Comparison of ENCODE assay signal across 1 cellular context in the genomic region with DNA sequence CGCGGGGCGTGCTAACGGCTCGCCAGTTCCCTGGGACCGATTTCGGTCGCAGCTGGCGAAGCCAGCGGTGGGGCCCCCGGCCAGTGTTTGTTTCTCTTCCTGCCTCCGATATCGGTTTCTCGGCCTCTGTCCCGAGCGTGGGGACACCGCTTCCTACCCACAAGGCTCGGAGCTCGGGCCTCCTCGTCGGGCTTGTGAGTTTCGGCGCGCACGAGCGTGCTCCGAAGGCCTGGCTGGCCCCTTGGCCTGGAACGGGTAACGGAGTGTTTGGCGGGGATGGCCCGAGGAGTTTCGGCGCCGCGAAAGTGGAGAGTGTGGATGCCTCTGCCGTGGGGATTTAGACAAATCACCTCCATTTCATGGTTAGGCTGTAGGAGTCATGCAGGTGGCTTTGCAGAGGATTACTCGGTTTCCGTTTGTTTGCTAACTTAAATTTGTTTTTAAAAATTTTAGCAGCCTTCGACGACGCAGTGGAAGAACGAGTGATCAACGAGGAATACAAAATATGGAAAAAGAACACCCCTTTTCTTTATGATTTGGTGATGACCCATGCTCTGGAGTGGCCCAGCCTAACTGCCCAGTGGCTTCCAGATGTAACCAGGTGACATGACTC.
TF ChIP-seq lines count a peak whose summit lies in the region.

No MANE protein-coding gene starts in this region.

TF ChIP-seq in K562, 482 proteins besides CTCF, POLR2A, EP300 and RAD21 (continued from another document and continues in another):
- TF ChIP-seq NFIX (CRISPR knock-in tag; IDR thresholded peaks at IDR 0.05; ENCODE audit: low read depth) (no peak), ZBTB5 (IDR thresholded peaks at IDR 0.05) (no peak), HNRNPUL1 (IDR thresholded peaks at IDR 0.05; ENCODE audit: low read length) (no peak), EGR1 (conservative IDR thresholded peaks at IDR 0.05) (no peak), HEY1 (CRISPR knock-in tag; IDR thresholded peaks at IDR 0.05; ENCODE audit: borderline replicate concordance) (no peak), ZBTB9 (CRISPR knock-in tag; IDR thresholded peaks at IDR 0.05) (0 out of 2 replicates have a peak, but pooled peaks have one; percentile 87), ZNF511 (CRISPR knock-in tag; IDR thresholded peaks at IDR 0.05) (peak; percentile 52; the same call in 1 of the 2 replicates), FOXO4 (CRISPR knock-in tag; IDR thresholded peaks at IDR 0.05) (peak; percentile 88; the same call in 1 of the 2 replicates), TAF9B (IDR thresholded peaks at IDR 0.05; ENCODE audit: partially characterized antibody) (no peak), STAG1 (CRISPR knock-in tag; IDR thresholded peaks at IDR 0.05; ENCODE audit: borderline replicate concordance) (no peak; the same call in 1 of the 2 replicates), MAZ (CRISPR knock-in tag; conservative IDR thresholded peaks at IDR 0.05 in 1 of 2, IDR thresholded peaks at IDR 0.05 in 1 of 2) (no peak), TCF7L2 (IDR thresholded peaks at IDR 0.05; ENCODE audit: low read depth, low read length) (no peak), ETV5 (CRISPR knock-in tag; IDR thresholded peaks at IDR 0.05; ENCODE audit: low read depth) (no peak; the same call in none of the 2 replicates), PHF8 (IDR thresholded peaks at IDR 0.05; ENCODE audit: borderline replicate concordance, low read length) (peak; percentile 2; the same call in 1 of the 2 replicates), CGGBP1 (CRISPR knock-in tag; IDR thresholded peaks at IDR 0.05) (no peak), ZNF280B (CRISPR knock-in tag; IDR thresholded peaks at IDR 0.05) (no peak), KDM2B (CRISPR knock-in tag; IDR thresholded peaks at IDR 0.05) (no peak), RCOR1 (IDR thresholded peaks at IDR 0.05; ENCODE audit: borderline replicate concordance in 1 of 2, low read depth in 2 of 2, low read length in 2 of 2) (no peak), CBX8 (IDR thresholded peaks at IDR 0.05; ENCODE audit: borderline replicate concordance, extremely low read depth, low read depth, low read length, poor library complexity, severe bottlenecking) (no peak), RBM17 (IDR thresholded peaks at IDR 0.05; ENCODE audit: borderline replicate concordance, low read depth, low read length) (no peak), TGIF2 (CRISPR knock-in tag; IDR thresholded peaks at IDR 0.05) (no peak), ZNF444 (CRISPR knock-in tag; IDR thresholded peaks at IDR 0.05) (no peak), ARHGAP35 (IDR thresholded peaks at IDR 0.05; ENCODE audit: partially characterized antibody) (no peak), RBM22 (IDR thresholded peaks at IDR 0.05; ENCODE audit: low read depth, low read length, poor library complexity, severe bottlenecking) (no peak), NRF1 (conservative IDR thresholded peaks at IDR 0.05 in 1 of 2, IDR thresholded peaks at IDR 0.05 in 1 of 2) (no peak), ZNF41 (CRISPR knock-in tag; conservative IDR thresholded peaks at IDR 0.05) (peak; percentile 56; the same call in 1 of the 2 replicates), GTF2F1 (IDR thresholded peaks at IDR 0.05; ENCODE audit: low read depth, low read length) (no peak), ETV6 (IDR thresholded peaks at IDR 0.05; ENCODE audit: borderline replicate concordance in 1 of 2, low read depth in 2 of 2, low read length in 1 of 2) (no peak), ETV6 (CRISPR knock-in tag; IDR thresholded peaks at IDR 0.05; ENCODE audit: borderline replicate concordance) (peak; percentile 92; the same call in 1 of the 2 replicates), IRF2 (CRISPR knock-in tag; IDR thresholded peaks at IDR 0.05) (no peak), MECOM (CRISPR knock-in tag; IDR thresholded peaks at IDR 0.05) (no peak)
- TF ChIP-seq, protein P1, sequence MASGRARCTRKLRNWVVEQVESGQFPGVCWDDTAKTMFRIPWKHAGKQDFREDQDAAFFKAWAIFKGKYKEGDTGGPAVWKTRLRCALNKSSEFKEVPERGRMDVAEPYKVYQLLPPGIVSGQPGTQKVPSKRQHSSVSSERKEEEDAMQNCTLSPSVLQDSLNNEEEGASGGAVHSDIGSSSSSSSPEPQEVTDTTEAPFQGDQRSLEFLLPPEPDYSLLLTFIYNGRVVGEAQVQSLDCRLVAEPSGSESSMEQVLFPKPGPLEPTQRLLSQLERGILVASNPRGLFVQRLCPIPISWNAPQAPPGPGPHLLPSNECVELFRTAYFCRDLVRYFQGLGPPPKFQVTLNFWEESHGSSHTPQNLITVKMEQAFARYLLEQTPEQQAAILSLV (tag; IDR thresholded peaks at IDR 0.05), result no peak
- TF ChIP-seq, protein P2, sequence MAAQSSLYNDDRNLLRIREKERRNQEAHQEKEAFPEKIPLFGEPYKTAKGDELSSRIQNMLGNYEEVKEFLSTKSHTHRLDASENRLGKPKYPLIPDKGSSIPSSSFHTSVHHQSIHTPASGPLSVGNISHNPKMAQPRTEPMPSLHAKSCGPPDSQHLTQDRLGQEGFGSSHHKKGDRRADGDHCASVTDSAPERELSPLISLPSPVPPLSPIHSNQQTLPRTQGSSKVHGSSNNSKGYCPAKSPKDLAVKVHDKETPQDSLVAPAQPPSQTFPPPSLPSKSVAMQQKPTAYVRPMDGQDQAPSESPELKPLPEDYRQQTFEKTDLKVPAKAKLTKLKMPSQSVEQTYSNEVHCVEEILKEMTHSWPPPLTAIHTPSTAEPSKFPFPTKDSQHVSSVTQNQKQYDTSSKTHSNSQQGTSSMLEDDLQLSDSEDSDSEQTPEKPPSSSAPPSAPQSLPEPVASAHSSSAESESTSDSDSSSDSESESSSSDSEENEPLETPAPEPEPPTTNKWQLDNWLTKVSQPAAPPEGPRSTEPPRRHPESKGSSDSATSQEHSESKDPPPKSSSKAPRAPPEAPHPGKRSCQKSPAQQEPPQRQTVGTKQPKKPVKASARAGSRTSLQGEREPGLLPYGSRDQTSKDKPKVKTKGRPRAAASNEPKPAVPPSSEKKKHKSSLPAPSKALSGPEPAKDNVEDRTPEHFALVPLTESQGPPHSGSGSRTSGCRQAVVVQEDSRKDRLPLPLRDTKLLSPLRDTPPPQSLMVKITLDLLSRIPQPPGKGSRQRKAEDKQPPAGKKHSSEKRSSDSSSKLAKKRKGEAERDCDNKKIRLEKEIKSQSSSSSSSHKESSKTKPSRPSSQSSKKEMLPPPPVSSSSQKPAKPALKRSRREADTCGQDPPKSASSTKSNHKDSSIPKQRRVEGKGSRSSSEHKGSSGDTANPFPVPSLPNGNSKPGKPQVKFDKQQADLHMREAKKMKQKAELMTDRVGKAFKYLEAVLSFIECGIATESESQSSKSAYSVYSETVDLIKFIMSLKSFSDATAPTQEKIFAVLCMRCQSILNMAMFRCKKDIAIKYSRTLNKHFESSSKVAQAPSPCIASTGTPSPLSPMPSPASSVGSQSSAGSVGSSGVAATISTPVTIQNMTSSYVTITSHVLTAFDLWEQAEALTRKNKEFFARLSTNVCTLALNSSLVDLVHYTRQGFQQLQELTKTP (IDR thresholded peaks at IDR 0.05; ENCODE audit: low read depth in 1 of 2, partially characterized antibody in 2 of 2), result no peak
- TF ChIP-seq, protein P3, sequence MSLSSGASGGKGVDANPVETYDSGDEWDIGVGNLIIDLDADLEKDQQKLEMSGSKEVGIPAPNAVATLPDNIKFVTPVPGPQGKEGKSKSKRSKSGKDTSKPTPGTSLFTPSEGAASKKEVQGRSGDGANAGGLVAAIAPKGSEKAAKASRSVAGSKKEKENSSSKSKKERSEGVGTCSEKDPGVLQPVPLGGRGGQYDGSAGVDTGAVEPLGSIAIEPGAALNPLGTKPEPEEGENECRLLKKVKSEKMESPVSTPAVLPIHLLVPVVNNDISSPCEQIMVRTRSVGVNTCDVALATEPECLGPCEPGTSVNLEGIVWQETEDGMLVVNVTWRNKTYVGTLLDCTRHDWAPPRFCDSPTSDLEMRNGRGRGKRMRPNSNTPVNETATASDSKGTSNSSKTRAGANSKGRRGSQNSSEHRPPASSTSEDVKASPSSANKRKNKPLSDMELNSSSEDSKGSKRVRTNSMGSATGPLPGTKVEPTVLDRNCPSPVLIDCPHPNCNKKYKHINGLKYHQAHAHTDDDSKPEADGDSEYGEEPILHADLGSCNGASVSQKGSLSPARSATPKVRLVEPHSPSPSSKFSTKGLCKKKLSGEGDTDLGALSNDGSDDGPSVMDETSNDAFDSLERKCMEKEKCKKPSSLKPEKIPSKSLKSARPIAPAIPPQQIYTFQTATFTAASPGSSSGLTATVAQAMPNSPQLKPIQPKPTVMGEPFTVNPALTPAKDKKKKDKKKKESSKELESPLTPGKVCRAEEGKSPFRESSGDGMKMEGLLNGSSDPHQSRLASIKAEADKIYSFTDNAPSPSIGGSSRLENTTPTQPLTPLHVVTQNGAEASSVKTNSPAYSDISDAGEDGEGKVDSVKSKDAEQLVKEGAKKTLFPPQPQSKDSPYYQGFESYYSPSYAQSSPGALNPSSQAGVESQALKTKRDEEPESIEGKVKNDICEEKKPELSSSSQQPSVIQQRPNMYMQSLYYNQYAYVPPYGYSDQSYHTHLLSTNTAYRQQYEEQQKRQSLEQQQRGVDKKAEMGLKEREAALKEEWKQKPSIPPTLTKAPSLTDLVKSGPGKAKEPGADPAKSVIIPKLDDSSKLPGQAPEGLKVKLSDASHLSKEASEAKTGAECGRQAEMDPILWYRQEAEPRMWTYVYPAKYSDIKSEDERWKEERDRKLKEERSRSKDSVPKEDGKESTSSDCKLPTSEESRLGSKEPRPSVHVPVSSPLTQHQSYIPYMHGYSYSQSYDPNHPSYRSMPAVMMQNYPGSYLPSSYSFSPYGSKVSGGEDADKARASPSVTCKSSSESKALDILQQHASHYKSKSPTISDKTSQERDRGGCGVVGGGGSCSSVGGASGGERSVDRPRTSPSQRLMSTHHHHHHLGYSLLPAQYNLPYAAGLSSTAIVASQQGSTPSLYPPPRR (CRISPR knock-in tag; IDR thresholded peaks at IDR 0.05; ENCODE audit: borderline replicate concordance), result no peak
